ENCODE assay signal across 1 cellular context in the genomic region with DNA sequence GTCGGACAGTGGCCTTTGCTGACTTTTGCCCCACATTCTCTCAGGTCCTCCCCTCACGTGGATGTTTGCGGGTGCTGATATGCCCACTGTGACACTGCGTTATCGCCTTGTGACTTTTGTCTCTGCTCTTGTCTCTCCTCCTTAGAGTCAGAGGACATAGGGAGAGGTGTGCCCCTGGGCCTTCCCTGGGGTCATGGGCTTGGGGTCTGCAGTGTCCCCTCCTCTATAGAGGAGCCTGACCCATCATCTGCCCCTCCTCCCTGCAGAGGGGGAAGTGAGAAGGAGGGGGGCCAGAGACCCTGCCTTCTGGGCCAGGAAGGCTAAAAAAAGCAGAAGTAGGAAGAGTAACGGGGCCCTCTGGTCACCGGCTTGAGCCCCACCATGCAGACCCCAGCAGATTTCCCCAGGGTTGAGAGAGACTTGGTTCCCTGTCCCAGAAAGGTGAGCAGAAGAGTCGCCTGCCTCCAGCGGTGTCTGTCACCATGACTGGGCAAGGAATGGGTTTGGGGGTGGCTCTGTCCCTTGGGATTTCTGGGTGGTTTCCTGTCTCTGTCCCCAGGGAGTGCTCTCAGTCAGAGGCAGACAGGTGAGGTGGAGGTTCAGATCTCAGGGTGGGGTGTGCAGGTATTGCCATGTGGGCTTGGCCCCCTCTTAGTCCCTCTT.
TF ChIP-seq lines count a peak whose summit lies in the region.

No MANE protein-coding gene starts in this region.

TF ChIP-seq in K562, 482 proteins besides CTCF, POLR2A, EP300 and RAD21:
- TF ChIP-seq ZNF518B (CRISPR knock-in tag; IDR thresholded peaks at IDR 0.05) (no peak), SMARCB1 (IDR thresholded peaks at IDR 0.05; ENCODE audit: insufficient read length, low read depth) (no peak), MYC (IDR thresholded peaks at IDR 0.05; ENCODE audit: low read depth, low read length) (no peak), MYC (CRISPR knock-in tag; IDR thresholded peaks at IDR 0.05; ENCODE audit: borderline replicate concordance, low read depth) (no peak), CREB1 (IDR thresholded peaks at IDR 0.05) (no peak), CREB1 (CRISPR knock-in tag; IDR thresholded peaks at IDR 0.05) (no peak), ZNF408 (CRISPR knock-in tag; IDR thresholded peaks at IDR 0.05; ENCODE audit: low read depth) (no peak), ZNF695 (CRISPR knock-in tag; IDR thresholded peaks at IDR 0.05) (no peak), SPI1 (IDR thresholded peaks at IDR 0.05; ENCODE audit: borderline replicate concordance, low read depth, low read length) (0 out of 2 replicates have a peak, but pooled peaks have one; percentile 46), MCM5 (IDR thresholded peaks at IDR 0.05; ENCODE audit: low read depth) (no peak), KDM4B (IDR thresholded peaks at IDR 0.05; ENCODE audit: borderline replicate concordance in 2 of 2, low read depth in 1 of 2) (no peak), MAFF (IDR thresholded peaks at IDR 0.05; ENCODE audit: low read length) (no peak), BHLHE40 (IDR thresholded peaks at IDR 0.05; ENCODE audit: low read length) (peak; percentile 77), CHD4 (IDR thresholded peaks at IDR 0.05; ENCODE audit: insufficient read depth, insufficient replicate concordance, low read depth, low read length, poor library complexity, severe bottlenecking) (no peak), ZNF609 (CRISPR knock-in tag; IDR thresholded peaks at IDR 0.05; ENCODE audit: borderline replicate concordance) (no peak), NELFE (IDR thresholded peaks at IDR 0.05; ENCODE audit: insufficient read depth, insufficient read length) (no peak), MTA2 (IDR thresholded peaks at IDR 0.05; ENCODE audit: low read depth) (no peak), ZBTB7A (IDR thresholded peaks at IDR 0.05; ENCODE audit: borderline replicate concordance, control insufficient read depth, low read depth, low read length) (peak; percentile 55; the same call in 1 of the 2 replicates), KLF6 (CRISPR knock-in tag; IDR thresholded peaks at IDR 0.05; ENCODE audit: borderline replicate concordance) (0 out of 2 replicates have a peak, but pooled peaks have one; percentile 4), PCBP2 (IDR thresholded peaks at IDR 0.05; ENCODE audit: low read depth, low read length, poor library complexity, severe bottlenecking) (no peak), ZNF830 (CRISPR knock-in tag; IDR thresholded peaks at IDR 0.05) (no peak), PURB (CRISPR knock-in tag; IDR thresholded peaks at IDR 0.05; ENCODE audit: low read depth) (0 out of 2 replicates have a peak, but pooled peaks have one; percentile 35), VEZF1 (CRISPR knock-in tag; IDR thresholded peaks at IDR 0.05) (peak; percentile 61), ZNF239 (CRISPR knock-in tag; IDR thresholded peaks at IDR 0.05) (no peak), HDAC6 (IDR thresholded peaks at IDR 0.05; ENCODE audit: low read depth, low read length) (no peak), TAF15 (IDR thresholded peaks at IDR 0.05; ENCODE audit: low read depth, low read length) (no peak), NCOA2 (IDR thresholded peaks at IDR 0.05; ENCODE audit: partially characterized antibody in 2 of 2) (no peak), MCM2 (IDR thresholded peaks at IDR 0.05; ENCODE audit: low read depth) (no peak), HMG20B (CRISPR knock-in tag; IDR thresholded peaks at IDR 0.05) (no peak), BACH1 (tag; IDR thresholded peaks at IDR 0.05) (no peak)
- TF ChIP-seq, protein P1, sequence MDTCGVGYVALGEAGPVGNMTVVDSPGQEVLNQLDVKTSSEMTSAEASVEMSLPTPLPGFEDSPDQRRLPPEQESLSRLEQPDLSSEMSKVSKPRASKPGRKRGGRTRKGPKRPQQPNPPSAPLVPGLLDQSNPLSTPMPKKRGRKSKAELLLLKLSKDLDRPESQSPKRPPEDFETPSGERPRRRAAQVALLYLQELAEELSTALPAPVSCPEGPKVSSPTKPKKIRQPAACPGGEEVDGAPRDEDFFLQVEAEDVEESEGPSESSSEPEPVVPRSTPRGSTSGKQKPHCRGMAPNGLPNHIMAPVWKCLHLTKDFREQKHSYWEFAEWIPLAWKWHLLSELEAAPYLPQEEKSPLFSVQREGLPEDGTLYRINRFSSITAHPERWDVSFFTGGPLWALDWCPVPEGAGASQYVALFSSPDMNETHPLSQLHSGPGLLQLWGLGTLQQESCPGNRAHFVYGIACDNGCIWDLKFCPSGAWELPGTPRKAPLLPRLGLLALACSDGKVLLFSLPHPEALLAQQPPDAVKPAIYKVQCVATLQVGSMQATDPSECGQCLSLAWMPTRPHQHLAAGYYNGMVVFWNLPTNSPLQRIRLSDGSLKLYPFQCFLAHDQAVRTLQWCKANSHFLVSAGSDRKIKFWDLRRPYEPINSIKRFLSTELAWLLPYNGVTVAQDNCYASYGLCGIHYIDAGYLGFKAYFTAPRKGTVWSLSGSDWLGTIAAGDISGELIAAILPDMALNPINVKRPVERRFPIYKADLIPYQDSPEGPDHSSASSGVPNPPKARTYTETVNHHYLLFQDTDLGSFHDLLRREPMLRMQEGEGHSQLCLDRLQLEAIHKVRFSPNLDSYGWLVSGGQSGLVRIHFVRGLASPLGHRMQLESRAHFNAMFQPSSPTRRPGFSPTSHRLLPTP (IDR thresholded peaks at IDR 0.05; ENCODE audit: borderline replicate concordance, extremely low read depth, insufficient read length): no peak
- TF ChIP-seq, protein P2, sequence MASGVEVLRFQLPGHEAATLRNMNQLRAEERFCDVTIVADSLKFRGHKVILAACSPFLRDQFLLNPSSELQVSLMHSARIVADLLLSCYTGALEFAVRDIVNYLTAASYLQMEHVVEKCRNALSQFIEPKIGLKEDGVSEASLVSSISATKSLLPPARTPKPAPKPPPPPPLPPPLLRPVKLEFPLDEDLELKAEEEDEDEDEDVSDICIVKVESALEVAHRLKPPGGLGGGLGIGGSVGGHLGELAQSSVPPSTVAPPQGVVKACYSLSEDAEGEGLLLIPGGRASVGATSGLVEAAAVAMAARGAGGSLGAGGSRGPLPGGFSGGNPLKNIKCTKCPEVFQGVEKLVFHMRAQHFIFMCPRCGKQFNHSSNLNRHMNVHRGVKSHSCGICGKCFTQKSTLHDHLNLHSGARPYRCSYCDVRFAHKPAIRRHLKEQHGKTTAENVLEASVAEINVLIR (CRISPR knock-in tag; IDR thresholded peaks at IDR 0.05): no peak
- TF ChIP-seq, protein P3, sequence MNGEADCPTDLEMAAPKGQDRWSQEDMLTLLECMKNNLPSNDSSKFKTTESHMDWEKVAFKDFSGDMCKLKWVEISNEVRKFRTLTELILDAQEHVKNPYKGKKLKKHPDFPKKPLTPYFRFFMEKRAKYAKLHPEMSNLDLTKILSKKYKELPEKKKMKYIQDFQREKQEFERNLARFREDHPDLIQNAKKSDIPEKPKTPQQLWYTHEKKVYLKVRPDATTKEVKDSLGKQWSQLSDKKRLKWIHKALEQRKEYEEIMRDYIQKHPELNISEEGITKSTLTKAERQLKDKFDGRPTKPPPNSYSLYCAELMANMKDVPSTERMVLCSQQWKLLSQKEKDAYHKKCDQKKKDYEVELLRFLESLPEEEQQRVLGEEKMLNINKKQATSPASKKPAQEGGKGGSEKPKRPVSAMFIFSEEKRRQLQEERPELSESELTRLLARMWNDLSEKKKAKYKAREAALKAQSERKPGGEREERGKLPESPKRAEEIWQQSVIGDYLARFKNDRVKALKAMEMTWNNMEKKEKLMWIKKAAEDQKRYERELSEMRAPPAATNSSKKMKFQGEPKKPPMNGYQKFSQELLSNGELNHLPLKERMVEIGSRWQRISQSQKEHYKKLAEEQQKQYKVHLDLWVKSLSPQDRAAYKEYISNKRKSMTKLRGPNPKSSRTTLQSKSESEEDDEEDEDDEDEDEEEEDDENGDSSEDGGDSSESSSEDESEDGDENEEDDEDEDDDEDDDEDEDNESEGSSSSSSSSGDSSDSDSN (IDR thresholded peaks at IDR 0.05; ENCODE audit: borderline replicate concordance in 1 of 2, low read depth in 2 of 2, low read length in 2 of 2): no peak
